In genomic region chr5:60814498-60814897, GRCh38 we compare ENCODE assay signal across 8 cellular contexts.
"Had no signal": no experiment of that assay in that cellular context is flagged by ENCODE, and none has a peak within 500 bp of the region (broad histone marks: within the 10 kb centered on the region; RNA-seq: fewer than 3 reads in every experiment).

No MANE protein-coding gene starts in this region.

- FAIRE-seq: H1, H54, HTR-8/SVneo had no signal

- DNase-seq: H9, HFFc6, KG1 had no signal

- H2AFZ ChIP-seq: GM23338 had no signal

- H3K4me3 ChIP-seq: GM23338 had no signal

- H3K4me2 ChIP-seq: GM23338 had no signal

- ATAC-seq: GM23338, HCT116 had no signal
